In genomic region chr2:221346411-221346810, GRCh38 we compare ENCODE assay signal across 23 cellular contexts.
DNase-seq lines count a peak whose midpoint lies in the region; TF ChIP-seq lines count a peak whose summit lies in the region.
"Had no signal": no experiment of that assay in that cellular context is flagged by ENCODE, and none has a peak within 500 bp of the region (broad histone marks: within the 10 kb centered on the region; RNA-seq: fewer than 3 reads in every experiment).

No MANE protein-coding gene starts in this region.

- H3K4me3 ChIP-seq in AG10803 (ENCODE audit: low read length) (no peak overlapping the region), fibroblast of mammary gland (ENCODE audit: control insufficient read depth, low read depth, low read length) (no peak overlapping the region), MG63 (no peak overlapping the region)

- peak overlapping the region; percentile 7; the same call in 1 of the 2 replicates for H3K27ac ChIP-seq in VCaP
- H3K27ac ChIP-seq: HL-60, RWPE1 had no signal

- DNase-seq in AG10803 (ENCODE audit: low read depth), result peak; percentile 8
- DNase-seq in NCI-H2171 (lab: John Stamatoyannopoulos, UW), result peak; percentile 11
- peak; percentile 55 for DNase-seq in fibroblast of mammary gland (ENCODE audit: low read depth)
- no peak for DNase-seq in MG63
- no peak for DNase-seq in Ammon's horn (ENCODE audit: low spot score)
- no peak for DNase-seq in NCI-H1417 treated with DMSO at 0.1 percent for 48 hours (lab: John Stamatoyannopoulos, UW)
- DNase-seq in HPDE6-E6E7 (ENCODE audit: extremely low spot score), result no peak
- DNase-seq: AML-193; C1 segment of cervical spinal cord; Caco-2; CD4-positive, alpha-beta memory T cell; DND-41; HCEC 1CT; Karpas-422; MV-4-11; NCI-H1105; NCI-H2081; NCI-H345; NCI-H526; T-helper 1 cell had no signal

- H3K36me3 ChIP-seq in MG63, result no peaks in the 10 kb centered on the region

- H3K9me3 ChIP-seq in MG63, result no peaks in the 10 kb centered on the region
- H3K9me3 ChIP-seq: Caco-2 had no signal

- H3K27me3 ChIP-seq in MG63, result no peaks in the 10 kb centered on the region

- TF ChIP-seq CTCF in AG10803 (conservative IDR thresholded peaks at IDR 0.05; ENCODE audit: low read length) (no peak), VCaP (conservative IDR thresholded peaks at IDR 0.05) (no peak), fibroblast of mammary gland (conservative IDR thresholded peaks at IDR 0.05; ENCODE audit: control insufficient read depth, insufficient read depth, low read depth, low read length) (no peak)

Comparison
In these comparisons a context has a peak if more than half of its experiments do, and no peak if none do; other contexts are left out.
1. DNase-seq: peak in AG10803 (single experiment), NCI-H2171 (single experiment) and fibroblast of mammary gland (single experiment); none in MG63 (single experiment), Ammon's horn (single experiment), NCI-H1417 treated with DMSO at 0.1 percent for 48 hours (single experiment) and HPDE6-E6E7 (single experiment).